ENCODE assay signal across 1 cellular context in the genomic region with DNA sequence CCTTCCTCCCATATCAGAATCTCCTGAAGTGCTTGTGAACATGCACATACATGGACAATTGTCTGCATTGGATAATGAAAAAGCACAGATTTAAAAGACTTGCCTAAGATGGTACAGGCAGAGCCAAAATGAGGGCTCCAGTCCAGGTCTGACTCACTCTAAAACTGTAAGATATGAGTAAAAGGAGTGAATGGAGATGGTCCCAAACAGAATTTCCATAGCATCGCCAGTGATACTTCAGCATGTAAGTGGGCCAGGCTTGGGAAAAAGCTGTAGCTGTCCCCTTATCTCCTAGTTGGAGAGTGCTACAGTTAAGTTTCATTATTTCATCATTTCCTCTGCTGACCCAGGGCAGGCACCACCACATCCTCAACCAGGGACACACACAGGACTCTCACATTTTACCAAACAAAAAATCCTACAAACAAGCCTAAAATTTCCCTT.
TF ChIP-seq lines count a peak whose summit lies in the region.

No MANE protein-coding gene starts in this region.

TF ChIP-seq in K562, 482 proteins besides CTCF, POLR2A, EP300 and RAD21 (continued from another document):
- TF ChIP-seq, protein P1, sequence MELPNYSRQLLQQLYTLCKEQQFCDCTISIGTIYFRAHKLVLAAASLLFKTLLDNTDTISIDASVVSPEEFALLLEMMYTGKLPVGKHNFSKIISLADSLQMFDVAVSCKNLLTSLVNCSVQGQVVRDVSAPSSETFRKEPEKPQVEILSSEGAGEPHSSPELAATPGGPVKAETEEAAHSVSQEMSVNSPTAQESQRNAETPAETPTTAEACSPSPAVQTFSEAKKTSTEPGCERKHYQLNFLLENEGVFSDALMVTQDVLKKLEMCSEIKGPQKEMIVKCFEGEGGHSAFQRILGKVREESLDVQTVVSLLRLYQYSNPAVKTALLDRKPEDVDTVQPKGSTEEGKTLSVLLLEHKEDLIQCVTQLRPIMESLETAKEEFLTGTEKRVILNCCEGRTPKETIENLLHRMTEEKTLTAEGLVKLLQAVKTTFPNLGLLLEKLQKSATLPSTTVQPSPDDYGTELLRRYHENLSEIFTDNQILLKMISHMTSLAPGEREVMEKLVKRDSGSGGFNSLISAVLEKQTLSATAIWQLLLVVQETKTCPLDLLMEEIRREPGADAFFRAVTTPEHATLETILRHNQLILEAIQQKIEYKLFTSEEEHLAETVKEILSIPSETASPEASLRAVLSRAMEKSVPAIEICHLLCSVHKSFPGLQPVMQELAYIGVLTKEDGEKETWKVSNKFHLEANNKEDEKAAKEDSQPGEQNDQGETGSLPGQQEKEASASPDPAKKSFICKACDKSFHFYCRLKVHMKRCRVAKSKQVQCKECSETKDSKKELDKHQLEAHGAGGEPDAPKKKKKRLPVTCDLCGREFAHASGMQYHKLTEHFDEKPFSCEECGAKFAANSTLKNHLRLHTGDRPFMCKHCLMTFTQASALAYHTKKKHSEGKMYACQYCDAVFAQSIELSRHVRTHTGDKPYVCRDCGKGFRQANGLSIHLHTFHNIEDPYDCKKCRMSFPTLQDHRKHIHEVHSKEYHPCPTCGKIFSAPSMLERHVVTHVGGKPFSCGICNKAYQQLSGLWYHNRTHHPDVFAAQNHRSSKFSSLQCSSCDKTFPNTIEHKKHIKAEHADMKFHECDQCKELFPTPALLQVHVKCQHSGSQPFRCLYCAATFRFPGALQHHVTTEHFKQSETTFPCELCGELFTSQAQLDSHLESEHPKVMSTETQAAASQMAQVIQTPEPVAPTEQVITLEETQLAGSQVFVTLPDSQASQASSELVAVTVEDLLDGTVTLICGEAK (IDR thresholded peaks at IDR 0.05) = 0 out of 2 replicates have a peak, but pooled peaks have one; percentile 34
- TF ChIP-seq, protein P1 (CRISPR knock-in tag; IDR thresholded peaks at IDR 0.05) = no peak
- peak; percentile 70 for TF ChIP-seq SMAD4 (CRISPR knock-in tag; conservative IDR thresholded peaks at IDR 0.05)
- no peak for TF ChIP-seq BHLHE40 (IDR thresholded peaks at IDR 0.05; ENCODE audit: low read length)
- TF ChIP-seq, protein P2, sequence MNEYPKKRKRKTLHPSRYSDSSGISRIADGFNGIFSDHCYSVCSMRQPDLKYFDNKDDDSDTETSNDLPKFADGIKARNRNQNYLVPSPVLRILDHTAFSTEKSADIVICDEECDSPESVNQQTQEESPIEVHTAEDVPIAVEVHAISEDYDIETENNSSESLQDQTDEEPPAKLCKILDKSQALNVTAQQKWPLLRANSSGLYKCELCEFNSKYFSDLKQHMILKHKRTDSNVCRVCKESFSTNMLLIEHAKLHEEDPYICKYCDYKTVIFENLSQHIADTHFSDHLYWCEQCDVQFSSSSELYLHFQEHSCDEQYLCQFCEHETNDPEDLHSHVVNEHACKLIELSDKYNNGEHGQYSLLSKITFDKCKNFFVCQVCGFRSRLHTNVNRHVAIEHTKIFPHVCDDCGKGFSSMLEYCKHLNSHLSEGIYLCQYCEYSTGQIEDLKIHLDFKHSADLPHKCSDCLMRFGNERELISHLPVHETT (CRISPR knock-in tag; conservative IDR thresholded peaks at IDR 0.05 in 1 of 2, IDR thresholded peaks at IDR 0.05 in 1 of 2) = no peak
- peak; percentile 82 for TF ChIP-seq ZNF311 (CRISPR knock-in tag; IDR thresholded peaks at IDR 0.05)
- peak in 1 of 2 experiments; percentile 29; a peak in 1 of 4 replicates for TF ChIP-seq RCOR1 (IDR thresholded peaks at IDR 0.05; ENCODE audit: borderline replicate concordance in 1 of 2, low read depth in 2 of 2, low read length in 2 of 2)
- 0 out of 2 replicates have a peak, but pooled peaks have one; percentile 10 for TF ChIP-seq PTRF (tag; IDR thresholded peaks at IDR 0.05)
- TF ChIP-seq NR1H2 (CRISPR knock-in tag; IDR thresholded peaks at IDR 0.05) = no peak
- TF ChIP-seq HDAC8 (tag; IDR thresholded peaks at IDR 0.05) = no peak
- TF ChIP-seq, protein P3, sequence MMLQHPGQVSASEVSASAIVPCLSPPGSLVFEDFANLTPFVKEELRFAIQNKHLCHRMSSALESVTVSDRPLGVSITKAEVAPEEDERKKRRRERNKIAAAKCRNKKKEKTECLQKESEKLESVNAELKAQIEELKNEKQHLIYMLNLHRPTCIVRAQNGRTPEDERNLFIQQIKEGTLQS (IDR thresholded peaks at IDR 0.05) = peak; percentile 84
- TF ChIP-seq, protein P3 (CRISPR knock-in tag; conservative IDR thresholded peaks at IDR 0.05) = no peak
- TF ChIP-seq POLR2H (tag; IDR thresholded peaks at IDR 0.05; ENCODE audit: low read depth) = peak; percentile 84; the same call in 1 of the 2 replicates
- peak; percentile 29; the same call in 1 of the 2 replicates for TF ChIP-seq ARID1B (IDR thresholded peaks at IDR 0.05)
